13 cellular contexts compared by ENCODE assay signal in genomic region chr15:66912001-66912400, GRCh38.
DNase-seq lines count a peak whose midpoint lies in the region; ATAC-seq lines count a peak whose summit lies in the region.
"Had no signal": no experiment of that assay in that cellular context is flagged by ENCODE, and none has a peak within 500 bp of the region (broad histone marks: within the 10 kb centered on the region; RNA-seq: fewer than 3 reads in every experiment).

No MANE protein-coding gene starts in this region.

- H3K36me3 Mint-ChIP-seq in activated naive CD8-positive, alpha-beta T cell: peaks cover 3% of the 10 kb centered on the region

- ATAC-seq in HG03460 (IDR thresholded peaks at IDR 0.05; ENCODE audit: unreplicated experiment): no peak
- ATAC-seq in GM18861 (IDR thresholded peaks at IDR 0.05; ENCODE audit: unreplicated experiment): no peak

- peaks cover 2% of the 10 kb centered on the region for H3K27me3 Mint-ChIP-seq in activated naive CD8-positive, alpha-beta T cell

- H3K4me3 Mint-ChIP-seq in activated naive CD8-positive, alpha-beta T cell: peak overlapping the region; percentile 38

- H3K4me1 Mint-ChIP-seq in activated naive CD8-positive, alpha-beta T cell (ENCODE audit: low read depth): peaks cover 14% of the 10 kb centered on the region

- peak; percentile 29 for DNase-seq in activated T-cell treated with anti-CD3 and anti-CD28 coated beads, Interleukin-2, amount 50 U/mL, for 1 hour
- DNase-seq in activated T-cell treated with anti-CD3 and anti-CD28 coated beads, Interleukin-2, amount 50 U/mL, for 48 hours: no peak
- peak; percentile 52 for DNase-seq in SKM-1 (lab: John Stamatoyannopoulos, UW; ENCODE audit: unreplicated experiment)
- peak; percentile 4 for DNase-seq in stimulated activated naive CD4-positive, alpha-beta T cell treated with Interleukin-2 at 50 U/mL for 16 hours (lab: John Stamatoyannopoulos, UW)
- DNase-seq in NCI-H1417 (lab: John Stamatoyannopoulos, UW): no peak
- DNase-seq: DMS79, esophagus squamous epithelium, NCI-H1048, NCI-H526, retina had no signal

- H3K27ac Mint-ChIP-seq in activated naive CD8-positive, alpha-beta T cell: no peak overlapping the region

- H3K9me3 Mint-ChIP-seq in activated naive CD8-positive, alpha-beta T cell (ENCODE audit: low read depth): no peaks in the 10 kb centered on the region

Comparison
In these comparisons a context has a peak if more than half of its experiments do, and no peak if none do; other contexts are left out.
1. DNase-seq: peak in activated T-cell treated with anti-CD3 and anti-CD28 coated beads, Interleukin-2, amount 50 U/mL, for 1 hour (single experiment), SKM-1 (single experiment) and stimulated activated naive CD4-positive, alpha-beta T cell treated with Interleukin-2 at 50 U/mL for 16 hours (single experiment); none in activated T-cell treated with anti-CD3 and anti-CD28 coated beads, Interleukin-2, amount 50 U/mL, for 48 hours (0 of 2) and NCI-H1417 (0 of 3).